ENCODE assay signal across 7 cellular contexts in the genomic region with DNA sequence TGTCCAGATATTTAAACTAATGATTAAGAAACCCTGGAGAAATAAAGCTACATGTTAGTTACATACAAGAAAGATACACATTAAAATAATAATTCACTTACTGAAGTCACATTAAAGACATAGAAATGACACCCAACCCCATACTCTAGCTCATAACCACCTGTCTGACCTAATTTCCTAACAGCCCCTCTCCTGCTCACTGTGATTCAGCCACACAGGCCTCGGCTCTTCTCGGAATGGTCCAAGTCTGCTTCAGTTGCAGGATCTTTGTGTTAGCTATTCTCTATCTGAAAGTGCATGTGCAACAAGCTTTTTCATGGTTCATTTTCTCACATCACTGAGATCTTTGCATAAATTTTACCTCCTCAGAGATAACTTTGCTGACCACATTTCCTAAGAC.
"Had no signal": no experiment of that assay in that cellular context is flagged by ENCODE, and none has a peak within 500 bp of the region (broad histone marks: within the 10 kb centered on the region; RNA-seq: fewer than 3 reads in every experiment).

No MANE protein-coding gene starts in this region.

- FAIRE-seq: HepG2 had no signal

- DNase-seq: GM23248, GOT3, H7, HFFc6, KBM-7 had no signal

- ATAC-seq: HCT116, HepG2 had no signal
